ENCODE assay signal across 8 cellular contexts in genomic region chr18:79963658-79964329, GRCh38. TPM values are rescaled to one million over a fixed set of nuclear protein-coding genes. Genes with fewer than 3 reads are reported as not detected.
A peak's percentile ranks its signal among the peaks of the same experiment; 100 is the strongest.
DNase-seq lines count a peak whose midpoint lies in the region; ATAC-seq, FAIRE-seq and TF ChIP-seq lines count a peak whose summit lies in the region.

No MANE protein-coding gene starts in this region.

- intact Hi-C loops in naive thymus-derived CD4-positive, alpha-beta T cell (cut with micrococcal nuclease): loop anchor here (1.0 to 10.0 kb wide), 6 partner anchors 12 to 571 kb away; partner anchors contain the start of genes SLC66A2 (in 2 of the 2), TXNL4A (in 2 of the 2), CTDP1 (in 1 of the 2) and KCNG2 (in 1 of the 2)

- CTCF ChIA-PET in A549 (lab: Yijun Ruan, JAX): no interaction called here
- CTCF ChIA-PET in naive thymus-derived CD4-positive, alpha-beta T cell (lab: Charles Lee): no interaction called here

- DNase-seq in A549 (ENCODE audit: low read depth in 1 of 2, low spot score in 1 of 2) (no peak), choroid plexus epithelial cell (ENCODE audit: low read depth) (no peak), GM20000 (ENCODE audit: low spot score) (no peak), iPS-NIHi7 (ENCODE audit: extremely low spot score) (no peak)
- DNase-seq in naive thymus-derived CD4-positive, alpha-beta T cell: no peak

- peak overlapping the region; percentile 93 for H3K4me2 ChIP-seq in A549

- peak overlapping the region; percentile 63 for H3K4me3 ChIP-seq in A549
- H3K4me3 ChIP-seq in HUES64 (ENCODE audit: low read length): peak overlapping the region; percentile 48
- peak overlapping the region; percentile 64 for H3K4me3 ChIP-seq in choroid plexus epithelial cell (ENCODE audit: low read depth, low read length)
- H3K4me3 ChIP-seq in naive thymus-derived CD4-positive, alpha-beta T cell (ENCODE audit: low read length): peak overlapping the region; percentile 22

- peaks cover 67% of the 10 kb centered on the region for H3K27me3 ChIP-seq in HUES64 (ENCODE audit: insufficient read depth, low read length)
- no peaks in the 10 kb centered on the region for H3K27me3 ChIP-seq in naive thymus-derived CD4-positive, alpha-beta T cell (ENCODE audit: control insufficient read depth in 2 of 2, insufficient read depth in 2 of 2, low read length in 2 of 2)

- no peaks in the 10 kb centered on the region for H3K36me3 ChIP-seq in HUES64 (ENCODE audit: insufficient read depth, low read length)
- peaks cover 0 to 8% (median 5%) of the 10 kb centered on the region in 3 experiments for H3K36me3 ChIP-seq in naive thymus-derived CD4-positive, alpha-beta T cell (ENCODE audit: control insufficient read depth in 2 of 3, insufficient read depth in 3 of 3, low read length in 3 of 3)

- 81% methylated on average over 5 of the region's 30 CpGs for WGBS in A549 (ENCODE audit: missing lambda C conversion rate)
- WGBS in HUES64: 90% methylated on average over 30 of the region's 30 CpGs

- H3K4me1 Mint-ChIP-seq in naive thymus-derived CD4-positive, alpha-beta T cell: peaks cover 9 to 46% (median 20%) of the 10 kb centered on the region in 7 donors

- H3K36me3 Mint-ChIP-seq in naive thymus-derived CD4-positive, alpha-beta T cell: peaks cover 0 to 7% (median 3%) of the 10 kb centered on the region in 5 donors

- TF ChIP-seq RAD21 in A549 (conservative IDR thresholded peaks at IDR 0.05 in 1 of 2, IDR thresholded peaks at IDR 0.05 in 1 of 2): no peak

- peak overlapping the region; percentile 46 to 92 (median 69) for H3K4me3 Mint-ChIP-seq in naive thymus-derived CD4-positive, alpha-beta T cell

- no peaks in the 10 kb centered on the region for H3K9me3 ChIP-seq in A549
- H3K9me3 ChIP-seq in HUES64 (ENCODE audit: insufficient read depth, low read depth, low read length): no peaks in the 10 kb centered on the region
- no peaks in the 10 kb centered on the region for H3K9me3 ChIP-seq in naive thymus-derived CD4-positive, alpha-beta T cell (ENCODE audit: control insufficient read depth in 2 of 3, low read length in 3 of 3)

- H3K27ac ChIP-seq in A549: peak overlapping the region; percentile 84 to 99
- H3K27ac ChIP-seq in HUES64 (ENCODE audit: low read depth, low read length): no peak overlapping the region
- H3K27ac ChIP-seq in naive thymus-derived CD4-positive, alpha-beta T cell (ENCODE audit: low read depth, low read length): peak overlapping the region; percentile 89

- TF ChIP-seq POLR2A in A549 (IDR thresholded peaks at IDR 0.05; ENCODE audit: low read length): no peak

- POLR2A ChIA-PET in A549 (lab: Yijun Ruan, JAX): interaction anchor here (1.4 kb wide), 1 partner anchor 12 kb away, joined by 3 read pairs; the partner anchor contains the start of gene SLC66A2
- POLR2A ChIA-PET in naive thymus-derived CD4-positive, alpha-beta T cell (lab: Charles Lee): interaction anchor here (0.9 to 3.6 kb wide), 3 partner anchors 11 to 24 kb away, joined by 3 to 19 read pairs (median 8); partner anchors contain the start of genes SLC66A2 and TXNL4A

- TF ChIP-seq CTCF in A549 (IDR thresholded peaks at IDR 0.05) (no peak), choroid plexus epithelial cell (conservative IDR thresholded peaks at IDR 0.05; ENCODE audit: low read depth, low read length) (no peak), GM20000 (IDR thresholded peaks at IDR 0.05; ENCODE audit: extremely low read depth, missing control alignments) (no peak)

- H3K9ac ChIP-seq in HUES64 (ENCODE audit: low read depth, low read length): no peak overlapping the region

- no peak for TF ChIP-seq EP300 in A549 (IDR thresholded peaks at IDR 0.05)

- no peaks in the 10 kb centered on the region for H3K9me3 Mint-ChIP-seq in naive thymus-derived CD4-positive, alpha-beta T cell

- H3K27me3 Mint-ChIP-seq in naive thymus-derived CD4-positive, alpha-beta T cell: no peaks in the 10 kb centered on the region

- peak overlapping the region in 7 of 9 donors; percentile 36 to 81 (median 67) for H3K27ac Mint-ChIP-seq in naive thymus-derived CD4-positive, alpha-beta T cell

- no peak for ATAC-seq in A549
- ATAC-seq in naive thymus-derived CD4-positive, alpha-beta T cell: no peak
- ATAC-seq in GM21717 (IDR thresholded peaks at IDR 0.05; ENCODE audit: unreplicated experiment): no peak
- ATAC-seq in HG03139 (IDR thresholded peaks at IDR 0.05; ENCODE audit: unreplicated experiment): no peak

- FAIRE-seq in A549 (lab: Jason Lieb, UNC): no peak

- peaks cover 7% of the 10 kb centered on the region for H3K4me1 ChIP-seq in A549
- H3K4me1 ChIP-seq in HUES64 (ENCODE audit: insufficient read depth, low read length): peaks cover 24% of the 10 kb centered on the region
- H3K4me1 ChIP-seq in naive thymus-derived CD4-positive, alpha-beta T cell (ENCODE audit: control insufficient read depth in 2 of 2, insufficient read depth in 2 of 2, low read length in 2 of 2): peaks cover 14 to 19% of the 10 kb centered on the region in 2 donors

TF ChIP-seq in A549, 52 proteins besides CTCF, POLR2A, EP300 and RAD21 (continues in another document):
- TF ChIP-seq, protein P1, sequence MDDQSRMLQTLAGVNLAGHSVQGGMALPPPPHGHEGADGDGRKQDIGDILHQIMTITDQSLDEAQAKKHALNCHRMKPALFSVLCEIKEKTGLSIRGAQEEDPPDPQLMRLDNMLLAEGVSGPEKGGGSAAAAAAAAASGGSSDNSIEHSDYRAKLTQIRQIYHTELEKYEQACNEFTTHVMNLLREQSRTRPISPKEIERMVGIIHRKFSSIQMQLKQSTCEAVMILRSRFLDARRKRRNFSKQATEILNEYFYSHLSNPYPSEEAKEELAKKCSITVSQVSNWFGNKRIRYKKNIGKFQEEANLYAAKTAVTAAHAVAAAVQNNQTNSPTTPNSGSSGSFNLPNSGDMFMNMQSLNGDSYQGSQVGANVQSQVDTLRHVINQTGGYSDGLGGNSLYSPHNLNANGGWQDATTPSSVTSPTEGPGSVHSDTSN (IDR thresholded peaks at IDR 0.05): no peak
- no peak for TF ChIP-seq ZNF302 (CRISPR knock-in tag; IDR thresholded peaks at IDR 0.05)
- no peak for TF ChIP-seq EHMT2 (IDR thresholded peaks at IDR 0.05; ENCODE audit: low read depth)
- TF ChIP-seq FOSB (CRISPR knock-in tag; IDR thresholded peaks at IDR 0.05): no peak
- no peak for TF ChIP-seq MAZ (IDR thresholded peaks at IDR 0.05; ENCODE audit: borderline replicate concordance, low read depth, low read length)
- no peak for TF ChIP-seq SMC3 (IDR thresholded peaks at IDR 0.05)
- TF ChIP-seq ZFP36 (IDR thresholded peaks at IDR 0.05; ENCODE audit: borderline replicate concordance, partially characterized antibody): no peak
- no peak for TF ChIP-seq ESRRA (IDR thresholded peaks at IDR 0.05; ENCODE audit: borderline replicate concordance, low read length)
- TF ChIP-seq CBX8 (IDR thresholded peaks at IDR 0.05): no peak
- TF ChIP-seq FOSL2 (IDR thresholded peaks at IDR 0.05): no peak
- no peak for TF ChIP-seq FOSL2 (CRISPR knock-in tag; IDR thresholded peaks at IDR 0.05)
- no peak for TF ChIP-seq POLR2AphosphoS2 (conservative IDR thresholded peaks at IDR 0.05; ENCODE audit: low read length)
- no peak for TF ChIP-seq FOXS1 (CRISPR knock-in tag; IDR thresholded peaks at IDR 0.05)
- no peak for TF ChIP-seq HOXA7 (CRISPR knock-in tag; IDR thresholded peaks at IDR 0.05)
- TF ChIP-seq, protein P2, sequence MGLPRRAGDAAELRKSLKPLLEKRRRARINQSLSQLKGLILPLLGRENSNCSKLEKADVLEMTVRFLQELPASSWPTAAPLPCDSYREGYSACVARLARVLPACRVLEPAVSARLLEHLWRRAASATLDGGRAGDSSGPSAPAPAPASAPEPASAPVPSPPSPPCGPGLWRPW (IDR thresholded peaks at IDR 0.05): no peak
- TF ChIP-seq KDM5A (IDR thresholded peaks at IDR 0.05): no peak
- TF ChIP-seq ATOH8 (CRISPR knock-in tag; IDR thresholded peaks at IDR 0.05; ENCODE audit: low read depth): no peak

RNA-seq across cellular contexts. Expression of gene HSBP1L1, which starts 0.6 kb away (rescaled TPM):
- polyA plus RNA-seq in A549 (2011; rRNA removed): 16.1 and 19.1 TPM in 2 replicates
- 10.4 and 10.7 TPM in 2 replicates for polyA plus RNA-seq in A549 (2012; cell fraction: cytosol; rRNA removed)
- polyA plus RNA-seq in A549 (2012; cell fraction: nucleus; rRNA removed): 7.6 and 14.7 TPM in 2 replicates
- polyA plus RNA-seq in A549 (2017; fragmentation: RNase III; extraction: RNeasy Plus Mini Kit Qiagen cat#74134 plus additional on column Dnase treatment): 17.7 to 21.3 TPM (median 21.2 TPM) in 3 replicates
- polyA minus RNA-seq in A549 (2011; rRNA and poly(A)+ RNA removed): 2.3 and 3.7 TPM in 2 replicates
- 0.95 TPM for polyA plus RNA-seq in HUES64 (2013, experiment 1 of 2)
- 0.63 TPM for polyA plus RNA-seq in HUES64 (2013, experiment 2 of 2)
- 10 to 100 TPM; 13.7 to 44.9 (median 41.7) TPM for total RNA-seq in naive thymus-derived CD4-positive, alpha-beta T cell
- polyA plus RNA-seq in naive thymus-derived CD4-positive, alpha-beta T cell: 10 to 100 TPM; 21.9 to 32.4 TPM

RNA-seq across cellular contexts. Expression of gene SLC66A2, which starts 12.3 kb away (rescaled TPM):
- polyA plus RNA-seq in A549 (2011; rRNA removed): 4.5 and 4.8 TPM in 2 replicates
- 11.5 and 16.0 TPM in 2 replicates for polyA plus RNA-seq in A549 (2012; cell fraction: cytosol; rRNA removed)
- 24.9 and 26.0 TPM in 2 replicates for polyA plus RNA-seq in A549 (2012; cell fraction: nucleus; rRNA removed)
- 9.5 to 11.5 TPM (median 10.1 TPM) in 3 replicates for polyA plus RNA-seq in A549 (2017; fragmentation: RNase III; extraction: RNeasy Plus Mini Kit Qiagen cat#74134 plus additional on column Dnase treatment)
- 5.3 and 9.2 TPM in 2 replicates for polyA minus RNA-seq in A549 (2011; rRNA and poly(A)+ RNA removed)
- polyA plus RNA-seq in HUES64 (2013, experiment 1 of 2): 9.7 TPM
- 10.4 TPM for polyA plus RNA-seq in HUES64 (2013, experiment 2 of 2)
- 100 to 1,000 TPM in 1 of 5 experiments, 10 to 100 TPM in 4; 30.7 to 106 (median 40.4) TPM for total RNA-seq in naive thymus-derived CD4-positive, alpha-beta T cell
- polyA plus RNA-seq in naive thymus-derived CD4-positive, alpha-beta T cell: 10 to 100 TPM; 14.9 to 20.2 TPM

RNA-seq across cellular contexts. Expression of gene TXNL4A, which starts 24.6 kb away (rescaled TPM):
- polyA plus RNA-seq in A549 (2011; rRNA removed) (97.6 and 139 TPM in 2 replicates), A549 (2017; fragmentation: RNase III; extraction: RNeasy Plus Mini Kit Qiagen cat#74134 plus additional on column Dnase treatment) (94.4 to 113 TPM (median 99.6 TPM) in 3 replicates)
- polyA plus RNA-seq in A549 (2012; cell fraction: cytosol; rRNA removed): 126 and 150 TPM in 2 replicates
- 49.5 and 63.6 TPM in 2 replicates for polyA plus RNA-seq in A549 (2012; cell fraction: nucleus; rRNA removed)
- 44.4 and 47.7 TPM in 2 replicates for polyA minus RNA-seq in A549 (2011; rRNA and poly(A)+ RNA removed)
- 175 TPM for polyA plus RNA-seq in HUES64 (2013, experiment 1 of 2)
- polyA plus RNA-seq in HUES64 (2013, experiment 2 of 2): 158 TPM
- 100 to 1,000 TPM in 1 of 5 experiments, 10 to 100 TPM in 4; 56.9 to 107 (median 69.7) TPM for total RNA-seq in naive thymus-derived CD4-positive, alpha-beta T cell
- polyA plus RNA-seq in naive thymus-derived CD4-positive, alpha-beta T cell: 100 to 1,000 TPM; 165 to 205 TPM
